ENCODE assay signal across 25 cellular contexts in genomic region chr2:188693771-188694170, GRCh38.
"Had no signal": no experiment of that assay in that cellular context is flagged by ENCODE, and none has a peak within 500 bp of the region (broad histone marks: within the 10 kb centered on the region; RNA-seq: fewer than 3 reads in every experiment).

No MANE protein-coding gene starts in this region.

- H2AFZ ChIP-seq: neural progenitor cell had no signal

- ATAC-seq: left ventricle myocardium superior; naive thymus-derived CD4-positive, alpha-beta T cell; sciatic nerve; stimulated activated effector memory CD8-positive, alpha-beta T cell treated with anti-CD3 and anti-CD28 coated beads, Interleukin-12 subunit alpha, Interleukin-12 subunit beta, amount 100 ng/mL, for 72 hours had no signal

- H3K27me3 ChIP-seq: esophagus squamous epithelium, neural progenitor cell, right atrium auricular region, stomach, thyroid gland had no signal

- H3K9me3 ChIP-seq: esophagus squamous epithelium, prostate gland, stomach, thyroid gland had no signal

- DNase-seq: dermis blood vessel endothelial cell; effector memory CD4-positive, alpha-beta T cell; erythroblast; esophagus squamous epithelium; foreskin melanocyte; glutamatergic neuron; hypothalamus; left ventricle myocardium superior; midbrain; naive thymus-derived CD4-positive, alpha-beta T cell; nucleus accumbens; stimulated activated CD4-positive, alpha-beta T cell treated with anti-CD3 and anti-CD28 coated beads, Interleukin-12 subunit alpha, Interleukin-12 subunit beta, amount 100 ng/mL, for 4 hours; stimulated activated CD4-positive, alpha-beta T cell treated with anti-CD3 and anti-CD28 coated beads, Interleukin-2, amount 100 ng/mL, for 24 hours; stimulated activated CD4-positive, alpha-beta T cell treated with anti-CD3 and anti-CD28 coated beads, Interleukin-4, amount 100 ng/mL, for 24 hours; stimulated activated naive CD4-positive, alpha-beta T cell treated with Interleukin-2 at 50 U/mL for 16 hours; stomach; thyroid gland had no signal

- H3K4me2 ChIP-seq: neural progenitor cell, smooth muscle cell had no signal

- H3K36me3 ChIP-seq: esophagus squamous epithelium, neural progenitor cell, prostate gland, right atrium auricular region, stomach, thyroid gland had no signal

- H3K9ac ChIP-seq: neural progenitor cell had no signal

- H3K4me3 ChIP-seq: coronary artery, esophagus squamous epithelium, lung, neural progenitor cell, prostate gland, right atrium auricular region, smooth muscle cell, stomach, thyroid gland had no signal

- H3K4me1 ChIP-seq: prostate gland, right atrium auricular region, thyroid gland had no signal

- H3K27ac ChIP-seq: coronary artery, esophagus squamous epithelium, neural progenitor cell, prostate gland, right atrium auricular region, stomach, thyroid gland had no signal
